8 cellular contexts compared by ENCODE assay signal in the genomic region with DNA sequence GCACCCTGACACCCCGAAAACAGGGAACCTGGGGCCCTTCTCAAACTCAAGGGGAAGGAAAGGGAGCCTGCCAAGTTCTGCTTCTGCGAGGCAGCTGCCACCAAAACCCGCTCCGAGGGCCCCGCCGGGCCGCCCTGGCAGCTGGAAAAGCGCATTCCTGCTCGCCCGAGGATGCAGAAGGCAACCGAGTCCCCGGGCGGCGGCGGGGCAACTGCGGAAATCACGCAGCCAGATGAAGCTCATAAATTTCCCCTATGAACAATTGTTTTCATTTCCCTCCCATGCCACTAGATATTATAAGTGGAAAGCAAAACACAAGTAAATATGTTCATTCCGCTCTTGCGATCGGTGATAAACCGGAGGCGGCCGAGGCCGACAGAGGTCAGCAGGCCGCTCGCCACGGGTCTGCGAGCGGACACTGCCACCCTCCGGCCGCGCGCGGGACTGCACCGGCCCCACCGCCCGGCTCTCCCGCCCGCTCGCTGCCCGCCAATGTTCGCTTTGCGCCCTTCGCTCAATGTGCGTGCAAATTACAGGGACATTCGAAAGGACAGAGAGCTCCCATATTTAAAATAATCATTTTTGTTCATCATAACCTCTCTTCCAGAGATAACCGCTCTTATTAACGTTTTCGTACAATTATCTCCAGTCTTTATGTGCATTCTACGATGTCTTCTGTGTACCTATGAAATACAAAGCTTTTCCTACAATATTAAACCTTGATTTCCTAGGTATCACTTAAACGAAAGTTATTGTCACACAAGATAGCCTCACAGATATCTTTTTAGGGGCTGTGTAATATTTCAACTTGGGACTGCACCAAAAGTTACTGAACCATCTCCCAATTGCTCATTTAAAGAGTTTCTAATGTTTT.
DNase-seq lines count a peak whose midpoint lies in the region; ATAC-seq and TF ChIP-seq lines count a peak whose summit lies in the region.

No MANE protein-coding gene starts in this region.

- CTCF ChIA-PET in Calu3 (lab: Charles Lee), result interaction anchor here (0.8 kb wide), 1 partner anchor 1542 kb away, joined by 6 read pairs; no protein-coding TSS in a partner anchor

- H3K4me1 Mint-ChIP-seq in Calu3 (ENCODE audit: low read depth, unreplicated experiment) (no peaks in the 10 kb centered on the region), naive B cell (peaks cover 9 to 13% (median 13%) of the 10 kb centered on the region in 3 donors)
- peaks cover 5 to 16% of the 10 kb centered on the region in 2 donors for H3K4me1 Mint-ChIP-seq in stimulated activated naive B cell treated with anti-CD40 and anti-IgM and Interleukin-4, amounts not matched to agents 10 μg/mL and 1 μg/mL and 100 μg/mL, for 72 hours

- intact Hi-C loops in Calu3 (cut with micrococcal nuclease; ENCODE audit: unreplicated experiment), result loop anchor here (5.0 kb wide), 2 partner anchors 1542 to 1557 kb away; no protein-coding TSS in a partner anchor

- no TSS peak for BruUV-seq in Calu3 (replicated peaks; lab: Mats Ljungman, UMichigan)

- H3K27ac Mint-ChIP-seq in Calu3 (ENCODE audit: unreplicated experiment) (no peak overlapping the region), naive B cell (peak overlapping the region in 1 of 6 donors; percentile 30)
- no peak overlapping the region for H3K27ac Mint-ChIP-seq in stimulated activated naive B cell treated with anti-CD40 and anti-IgM and Interleukin-4, amounts not matched to agents 10 μg/mL and 1 μg/mL and 100 μg/mL, for 72 hours

- H3K9me3 Mint-ChIP-seq in Calu3 (ENCODE audit: low read depth, unreplicated experiment) (no peaks in the 10 kb centered on the region), naive B cell (peaks cover 0 to 4% (median 0%) of the 10 kb centered on the region in 7 donors)
- no peaks in the 10 kb centered on the region for H3K9me3 Mint-ChIP-seq in stimulated activated naive B cell treated with anti-CD40 and anti-IgM and Interleukin-4, amounts not matched to agents 10 μg/mL and 1 μg/mL and 100 μg/mL, for 72 hours

- H3K4me3 Mint-ChIP-seq in Calu3 (ENCODE audit: low read depth, unreplicated experiment) (no peak overlapping the region), naive B cell (peak overlapping the region in 6 of 8 donors; percentile 72 to 89 (median 76))
- H3K4me3 Mint-ChIP-seq in stimulated activated naive B cell treated with anti-CD40 and anti-IgM and Interleukin-4, amounts not matched to agents 10 μg/mL and 1 μg/mL and 100 μg/mL, for 72 hours, result peak overlapping the region; percentile 75 to 79

- peak; percentile 99 for TF ChIP-seq CTCF in Calu3 (IDR thresholded peaks at IDR 0.05; ENCODE audit: unreplicated experiment)

- no peak for TF ChIP-seq POLR2A in erythroblast (IDR thresholded peaks at IDR 0.05; ENCODE audit: low read length)

- H3K36me3 Mint-ChIP-seq in Calu3 (ENCODE audit: insufficient read depth, unreplicated experiment) (no peaks in the 10 kb centered on the region), naive B cell (no peaks in the 10 kb centered on the region)
- no peaks in the 10 kb centered on the region for H3K36me3 Mint-ChIP-seq in stimulated activated naive B cell treated with anti-CD40 and anti-IgM and Interleukin-4, amounts not matched to agents 10 μg/mL and 1 μg/mL and 100 μg/mL, for 72 hours

- ATAC-seq in GM21619 (IDR thresholded peaks at IDR 0.05; ENCODE audit: unreplicated experiment) (peak; percentile 76), naive B cell (ENCODE audit: low read depth in 2 of 2) (peak; percentile 28 to 33), HG02840 (IDR thresholded peaks at IDR 0.05; ENCODE audit: low FRiP score, unreplicated experiment) (no peak)
- peak; percentile 76 to 77 for ATAC-seq in stimulated activated naive B cell treated with anti-CD40 and anti-IgM and Interleukin-4, amounts not matched to agents 10 μg/mL and 1 μg/mL and 100 μg/mL, for 72 hours (replicated peaks)

- peak; percentile 78 for DNase-seq in Calu3
- peak; percentile 46 for DNase-seq in NCI-H526 treated with DMSO at 0.1 percent for 48 hours (lab: John Stamatoyannopoulos, UW)
- DNase-seq in activated CD8-positive, alpha-beta memory T cell treated with anti-CD3 and anti-CD28 coated beads, Interleukin-2, amount 50 U/mL, for 4 hours, result peak; percentile 64
- peak; percentile 61 to 74 for DNase-seq in erythroblast (lab: John Stamatoyannopoulos, UW)
- peak; percentile 42 for DNase-seq in naive B cell
- DNase-seq in stimulated activated naive B cell treated with anti-CD40 and anti-IgM and Interleukin-4, amounts not matched to agents 10 μg/mL and 1 μg/mL and 100 μg/mL, for 72 hours, result peak; percentile 35

- H3K27me3 Mint-ChIP-seq in Calu3 (ENCODE audit: unreplicated experiment) (peaks cover 40% of the 10 kb centered on the region), naive B cell (peaks cover 23 to 57% (median 42%) of the 10 kb centered on the region in 3 donors)
- peaks cover 36 to 53% of the 10 kb centered on the region in 2 donors for H3K27me3 Mint-ChIP-seq in stimulated activated naive B cell treated with anti-CD40 and anti-IgM and Interleukin-4, amounts not matched to agents 10 μg/mL and 1 μg/mL and 100 μg/mL, for 72 hours
